In the genomic region with DNA sequence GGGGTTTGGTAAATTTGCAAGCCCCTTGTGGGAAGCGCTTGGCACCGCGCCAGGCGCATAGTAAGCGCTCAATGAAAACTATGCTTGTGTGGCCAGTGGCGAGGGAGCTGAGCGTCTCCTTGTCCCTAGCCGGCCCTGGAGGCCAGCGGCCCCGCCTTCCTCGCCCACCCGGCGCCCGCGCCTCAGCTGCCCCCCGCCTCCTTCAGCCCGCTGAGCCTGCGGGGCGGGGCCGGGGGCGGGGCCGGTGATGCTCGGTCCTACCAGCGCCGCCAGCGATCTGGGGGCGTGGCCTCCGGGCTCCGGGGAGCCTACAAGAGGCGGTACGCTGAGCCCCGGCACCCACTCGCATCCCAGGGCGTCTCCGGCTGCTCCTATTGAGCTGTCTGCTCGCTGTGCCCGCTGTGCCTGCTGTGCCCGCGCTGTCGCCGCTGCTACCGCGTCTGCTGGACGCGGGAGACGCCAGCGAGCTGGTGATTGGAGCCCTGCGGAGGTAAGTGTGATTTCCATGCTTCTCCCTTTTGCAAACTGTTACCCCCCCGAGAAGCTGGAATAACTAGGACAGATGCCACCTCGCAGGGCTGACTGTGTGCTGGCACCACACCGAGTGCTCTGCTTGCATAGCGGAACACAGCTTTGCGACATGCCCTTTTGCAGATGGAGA, we compare ENCODE assay signal across 8 cellular contexts. TPM values are rescaled to one million over a fixed set of nuclear protein-coding genes. Genes with fewer than 3 reads are reported as not detected.
DNase-seq lines count a peak whose midpoint lies in the region; ATAC-seq and TF ChIP-seq lines count a peak whose summit lies in the region.

A gene with protein sequence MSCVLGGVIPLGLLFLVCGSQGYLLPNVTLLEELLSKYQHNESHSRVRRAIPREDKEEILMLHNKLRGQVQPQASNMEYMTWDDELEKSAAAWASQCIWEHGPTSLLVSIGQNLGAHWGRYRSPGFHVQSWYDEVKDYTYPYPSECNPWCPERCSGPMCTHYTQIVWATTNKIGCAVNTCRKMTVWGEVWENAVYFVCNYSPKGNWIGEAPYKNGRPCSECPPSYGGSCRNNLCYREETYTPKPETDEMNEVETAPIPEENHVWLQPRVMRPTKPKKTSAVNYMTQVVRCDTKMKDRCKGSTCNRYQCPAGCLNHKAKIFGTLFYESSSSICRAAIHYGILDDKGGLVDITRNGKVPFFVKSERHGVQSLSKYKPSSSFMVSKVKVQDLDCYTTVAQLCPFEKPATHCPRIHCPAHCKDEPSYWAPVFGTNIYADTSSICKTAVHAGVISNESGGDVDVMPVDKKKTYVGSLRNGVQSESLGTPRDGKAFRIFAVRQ (plus strand): TSS at position 342 of the 661 bp plus-strand sequence. CDS start 18,511 bp downstream, outside the sequence.

- TF ChIP-seq CTCF in WI38 (IDR thresholded peaks at IDR 0.05; ENCODE audit: low read depth, low read length) (no peak), MCF 10A (IDR thresholded peaks at IDR 0.05; ENCODE audit: unreplicated experiment) (no peak), vagina (IDR thresholded peaks at IDR 0.05) (no peak)

- peak within 1 kb of the TSS; percentile 18 for H3K4me3 Mint-ChIP-seq in MCF 10A (ENCODE audit: unreplicated experiment)

- peak in 1 of 2 donors; percentile 99 for TF ChIP-seq POLR2A in vagina (IDR thresholded peaks at IDR 0.05)

- no peaks in the 10 kb centered on the region for H3K9me3 Mint-ChIP-seq in MCF 10A (ENCODE audit: unreplicated experiment)

- H3K9me3 ChIP-seq in iPS-15b (ENCODE audit: control insufficient read depth, insufficient read depth, low read length) (no peaks in the 10 kb centered on the region), vagina (no peaks in the 10 kb centered on the region)

- intact Hi-C loops in MCF 10A (cut with micrococcal nuclease) = no loop called here
- intact Hi-C loops in sciatic nerve (cut with DNase I) = no loop called here
- intact Hi-C loops in vagina (cut with DNase I) = no loop called here

- H3K4me1 Mint-ChIP-seq in MCF 10A (ENCODE audit: insufficient read depth, unreplicated experiment) = peaks cover 6% of the 10 kb centered on the region

- DNase-seq in SIG-M5 treated with dmso at 0.1 percent for 504 hours (lab: John Stamatoyannopoulos, UW; ENCODE audit: unreplicated experiment) (peak; percentile 62), SIG-M5 (lab: John Stamatoyannopoulos, UW) (no peak), NCI-H2107 treated with DMSO at 0.1 percent for 48 hours (lab: John Stamatoyannopoulos, UW; ENCODE audit: unreplicated experiment) (peak; percentile 69), MCF 10A (ENCODE audit: unreplicated experiment) (peak; percentile 57), sciatic nerve (ENCODE audit: low spot score) (peak; percentile 98), vagina (ENCODE audit: extremely low spot score in 2 of 2) (no peak)

- BruUV-seq in MCF 10A (replicated peaks; lab: Mats Ljungman, UMichigan) = no TSS peak

- peaks cover 41% of the 10 kb centered on the region for H3K27me3 Mint-ChIP-seq in MCF 10A (ENCODE audit: insufficient read depth, unreplicated experiment)

- H3K4me3 ChIP-seq in WI38 (ENCODE audit: low read depth, low read length) = peak within 1 kb of the TSS; percentile 67
- H3K4me3 ChIP-seq in iPS-15b (ENCODE audit: low read depth, low read length) = peak within 1 kb of the TSS; percentile 66
- H3K4me3 ChIP-seq in vagina = peak within 1 kb of the TSS; percentile 60 to 79

- no peaks in the 10 kb centered on the region for H3K36me3 Mint-ChIP-seq in MCF 10A (ENCODE audit: insufficient read depth, unreplicated experiment)

- H3K27ac Mint-ChIP-seq in MCF 10A (ENCODE audit: low read depth, unreplicated experiment) = no peak within 1 kb of the TSS

- H3K27ac ChIP-seq in vagina = peak within 1 kb of the TSS; percentile 95

- H3K4me1 ChIP-seq in iPS-15b (ENCODE audit: control insufficient read depth, insufficient read depth, low read length) (peaks cover 2% of the 10 kb centered on the region), vagina (peaks cover 22% of the 10 kb centered on the region)

- ATAC-seq in sciatic nerve = peak; percentile 86

- POLR2A ChIA-PET in MCF 10A (lab: Yijun Ruan, JAX) = interaction anchor here (0.6 to 0.7 kb wide), 2 partner anchors 150 to 1918 kb away, joined by 3 read pairs; no protein-coding TSS in a partner anchor

- no peak within 1 kb of the TSS for H3K9ac ChIP-seq in iPS-15b (ENCODE audit: low read depth, low read length)

- no peaks in the 10 kb centered on the region for H3K36me3 ChIP-seq in iPS-15b (ENCODE audit: control insufficient read depth, insufficient read depth, low read length)
- H3K36me3 ChIP-seq in vagina = no peaks in the 10 kb centered on the region

- peaks cover 38% of the 10 kb centered on the region for H3K27me3 ChIP-seq in iPS-15b (ENCODE audit: control insufficient read depth, insufficient read depth, low read length)
- no peaks in the 10 kb centered on the region for H3K27me3 ChIP-seq in vagina

- CTCF ChIA-PET in MCF 10A (lab: Yijun Ruan, JAX) = no interaction called here

RNA-seq across cellular contexts. Expression of the gene that starts here (rescaled TPM):
- total RNA-seq in MCF 10A (2022) = 0.28 TPM in 1 of 2 replicates, not detected in the other
- total RNA-seq in sciatic nerve = 118 TPM
- total RNA-seq in vagina = 320 TPM

Comparison
In these comparisons a context has a peak if more than half of its experiments do, and no peak if none do; other contexts are left out.
1. RNA of the gene that starts here (total RNA-seq): 320 TPM in vagina (single experiment) and 118 TPM in sciatic nerve (single experiment); 0.28 TPM in MCF 10A; every median in the first group is over 10 times any median in the second.
2. DNase-seq: peak in SIG-M5 treated with dmso at 0.1 percent for 504 hours (single experiment), NCI-H2107 treated with DMSO at 0.1 percent for 48 hours (single experiment) and sciatic nerve (single experiment); none in SIG-M5 (single experiment) and vagina (0 of 2).
3. Peak in DNase-seq in MCF 10A; RNA of the gene not detected or under 1 TPM.
4. Peak in every context shown above with its lines, with median percentiles within 50 percentile points of each other: H3K4me3 ChIP-seq.